In genomic region chr12:31192689-31193088, GRCh38 we compare ENCODE assay signal across 8 cellular contexts.
DNase-seq lines count a peak whose midpoint lies in the region; ATAC-seq, FAIRE-seq and TF ChIP-seq lines count a peak whose summit lies in the region.
"Not testable (repeated sequence)": the region's sequence is repeated elsewhere in the genome, so short reads cannot be mapped to it uniquely, and the experiment has no call there.

No MANE protein-coding gene starts in this region.

- H3K9me3 Mint-ChIP-seq in memory B cell: not testable (repeated sequence)

- not testable (repeated sequence) for H3K4me3 ChIP-seq in mammary epithelial cell (replicated peaks in 1 of 3; ENCODE audit: insufficient read depth in 1 of 3, low read depth in 2 of 3, low read length in 3 of 3)

- peak; percentile 57 for FAIRE-seq in GM12891 (lab: Jason Lieb, UNC)

- not testable (repeated sequence) for H2AFZ ChIP-seq in mammary epithelial cell (ENCODE audit: low read depth, low read length)

- not testable (repeated sequence) for H3K9me3 ChIP-seq in mammary epithelial cell (replicated peaks; ENCODE audit: insufficient read depth, low read length)

- dilution Hi-C loops in mammary epithelial cell (cut with HindIII; ENCODE audit: low sequenced_read_pairs): not testable (repeated sequence)

- H3K27ac ChIP-seq in mammary epithelial cell (ENCODE audit: insufficient read depth, low read depth, low read length): not testable (repeated sequence)

- CTCF ChIA-PET in mammary epithelial cell (lab: Charles Lee; ENCODE audit: low non-redundant PET): not testable (repeated sequence)

- H3K27me3 ChIP-seq in mammary epithelial cell (ENCODE audit: insufficient read depth, low read length): not testable (repeated sequence)

- not testable (repeated sequence) for H3K79me2 ChIP-seq in mammary epithelial cell (ENCODE audit: insufficient read depth, low read length)

- H3K4me1 Mint-ChIP-seq in memory B cell: not testable (repeated sequence)

- peak; percentile 49 for ATAC-seq in GM18858 (IDR thresholded peaks at IDR 0.05; ENCODE audit: unreplicated experiment)
- ATAC-seq in GM19463 (IDR thresholded peaks at IDR 0.05; ENCODE audit: unreplicated experiment): peak; percentile 67
- ATAC-seq in HG02759 (IDR thresholded peaks at IDR 0.05; ENCODE audit: unreplicated experiment): peak; percentile 78
- ATAC-seq in HG02885 (IDR thresholded peaks at IDR 0.05; ENCODE audit: poor library complexity, unreplicated experiment): peak; percentile 54
- ATAC-seq in HG03432 (IDR thresholded peaks at IDR 0.05; ENCODE audit: unreplicated experiment): peak; percentile 56
- peak; percentile 64 for ATAC-seq in memory B cell (ENCODE audit: low read depth)

- not testable (repeated sequence) for H3K4me3 Mint-ChIP-seq in memory B cell

- not testable (repeated sequence) for TF ChIP-seq POLR2A in GM12891 (IDR thresholded peaks at IDR 0.05; ENCODE audit: low read depth, low read length)

- in situ Hi-C loops in mammary epithelial cell (cut with MboI; ENCODE audit: low sequenced_read_pairs in 2 of 2): not testable (repeated sequence)

- intact Hi-C loops in mammary epithelial cell (cut with micrococcal nuclease): not testable (repeated sequence)

- not testable (repeated sequence) for H3K4me1 ChIP-seq in mammary epithelial cell (ENCODE audit: insufficient read depth, low read length)

- DNase-seq in GM12891 (ENCODE audit: insufficient read length, low spot score); memory B cell (ENCODE audit: low spot score in 2 of 2): not testable (repeated sequence)
- DNase-seq in mammary epithelial cell: peak; percentile 68

- not testable (repeated sequence) for H3K9ac ChIP-seq in mammary epithelial cell (ENCODE audit: insufficient read depth, low read length)

- H3K36me3 ChIP-seq in mammary epithelial cell (ENCODE audit: insufficient read depth, low read length): not testable (repeated sequence)

- not testable (repeated sequence) for BruUV-seq in mammary epithelial cell (replicated peaks; lab: Mats Ljungman, UMichigan)

- not testable (repeated sequence) for TF ChIP-seq CTCF in mammary epithelial cell (conservative IDR thresholded peaks at IDR 0.05 in 1 of 2, IDR thresholded peaks at IDR 0.05 in 1 of 2; ENCODE audit: extremely low read depth in 1 of 2, insufficient read depth in 1 of 2, low read depth in 1 of 2, low read length in 2 of 2)

- H3K4me2 ChIP-seq in mammary epithelial cell (ENCODE audit: insufficient read depth, low read depth, low read length): not testable (repeated sequence)

- not testable (repeated sequence) for H3K36me3 Mint-ChIP-seq in memory B cell

- H3K27me3 Mint-ChIP-seq in memory B cell: not testable (repeated sequence)

- not testable (repeated sequence) for H3K27ac Mint-ChIP-seq in memory B cell

- not testable (repeated sequence) for H4K20me1 ChIP-seq in mammary epithelial cell (ENCODE audit: insufficient read depth, low read length)
